26 cellular contexts compared by ENCODE assay signal in the genomic region with DNA sequence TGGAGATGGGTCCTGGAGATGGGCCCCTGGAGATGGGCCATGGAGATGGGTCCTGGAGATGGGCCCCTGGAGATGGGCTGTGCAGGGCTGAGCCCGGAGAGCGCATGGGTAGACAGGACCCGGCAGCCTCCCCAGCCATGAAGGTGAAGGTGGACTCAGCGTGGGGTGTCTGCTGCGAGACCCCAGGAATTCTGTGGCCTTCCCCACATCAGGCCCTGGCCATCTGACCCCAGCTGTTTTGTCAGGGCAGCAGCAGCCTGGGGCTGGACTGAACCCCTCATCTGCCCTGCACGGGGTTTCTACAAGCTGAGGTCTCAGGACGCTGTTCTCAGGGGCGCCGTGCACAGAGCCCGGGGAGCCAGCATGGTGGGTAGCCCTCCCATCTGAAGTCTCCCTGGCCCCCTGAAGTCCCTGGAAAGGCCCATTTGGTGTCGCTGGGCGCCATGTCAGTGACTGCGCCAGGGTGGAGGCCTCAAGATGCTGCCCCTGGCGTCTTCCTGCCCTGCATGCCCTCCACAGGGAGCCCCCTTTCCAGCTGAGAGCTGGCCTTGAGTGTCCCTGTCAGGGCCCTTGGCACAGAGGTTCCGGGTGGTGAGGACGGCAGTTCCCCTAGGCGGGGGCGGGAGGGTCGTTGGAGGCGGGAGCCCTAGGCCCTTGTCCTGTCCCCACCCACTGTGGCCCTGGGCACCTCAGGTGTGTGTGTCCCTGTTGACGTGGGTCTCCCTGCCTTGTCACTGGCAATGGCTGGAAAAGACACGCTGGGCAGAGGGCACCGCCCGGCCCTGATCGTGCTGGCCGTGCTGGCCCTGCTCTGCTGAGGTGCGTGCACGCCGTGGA. TPM values are rescaled to one million over a fixed set of nuclear protein-coding genes. Genes with fewer than 3 reads are reported as not detected.
"Had no signal": no experiment of that assay in that cellular context is flagged by ENCODE, and none has a peak within 500 bp of the region (broad histone marks: within the 10 kb centered on the region; RNA-seq: fewer than 3 reads in every experiment).

No MANE protein-coding gene starts in this region.

- ATAC-seq: activated CD8-positive, alpha-beta T cell treated with anti-CD3 and anti-CD28 coated beads for 36 hours; activated naive CD8-positive, alpha-beta T cell treated with anti-CD3 and anti-CD28 coated beads, Interleukin-2, amount 50 U/mL, for 24 hours; effector memory CD8-positive, alpha-beta T cell; gastrocnemius medialis; left lobe of liver; lower lobe of right lung; naive thymus-derived CD8-positive, alpha-beta T cell; stimulated activated naive B cell treated with anti-CD40 and anti-IgM and Interleukin-4, amounts not matched to agents 10 μg/mL and 1 μg/mL and 100 μg/mL, for 72 hours had no signal

- H3K9me3 ChIP-seq: gastrocnemius medialis, lower lobe of right lung, sigmoid colon, stomach, suprapubic skin, transverse colon had no signal

- DNase-seq: activated B cell treated with CpG ODN at 0.5 μM for 24 hours; activated CD4-positive, alpha-beta T cell treated with anti-CD3 and anti-CD28 coated beads, Interleukin-2, amount 50 U/mL, for 1 hour; activated CD8-positive, alpha-beta T cell treated with anti-CD3 and anti-CD28 coated beads for 36 hours; activated naive CD8-positive, alpha-beta T cell treated with anti-CD3 and anti-CD28 coated beads, Interleukin-2, amount 50 U/mL, for 24 hours; activated T-cell treated with anti-CD3 and anti-CD28 coated beads, Interleukin-2, amount 50 U/mL, for 48 hours; cerebellar nuclear complex; effector memory CD8-positive, alpha-beta T cell; erythroblast; gastrocnemius medialis; hippocampal formation; lower lobe of right lung; mesenchymal stem cell; naive thymus-derived CD8-positive, alpha-beta T cell; sigmoid colon; stimulated activated CD4-positive, alpha-beta T cell treated with anti-CD3 and anti-CD28 coated beads, Interleukin-1b, Interleukin-23, amount 100 ng/mL, for 48 hours; stimulated activated CD4-positive, alpha-beta T cell treated with anti-CD3 and anti-CD28 coated beads, Interleukin-4, amount 100 ng/mL, for 4 hours; stimulated activated CD8-positive, alpha-beta memory T cell treated with anti-CD3 and anti-CD28 coated beads, Interleukin-4, amount 100 ng/mL, for 48 hours; stimulated activated naive B cell treated with anti-CD40 and anti-IgM and Interleukin-4, amounts not matched to agents 10 μg/mL and 1 μg/mL and 100 μg/mL, for 72 hours; stomach; transverse colon had no signal

- H3K4me3 ChIP-seq: coronary artery, gastrocnemius medialis, lower lobe of right lung, neural progenitor cell, sigmoid colon, smooth muscle cell, stomach, suprapubic skin, transverse colon had no signal

- H3K4me1 ChIP-seq: gastrocnemius medialis, lower lobe of right lung had no signal

- H3K27ac ChIP-seq: coronary artery, gastrocnemius medialis, lower lobe of right lung, neural progenitor cell, stomach, suprapubic skin, transverse colon had no signal

- H2AFZ ChIP-seq: neural progenitor cell had no signal

- H3K4me2 ChIP-seq: neural progenitor cell, smooth muscle cell had no signal

- H3K9ac ChIP-seq: neural progenitor cell had no signal

- H3K36me3 ChIP-seq: gastrocnemius medialis, lower lobe of right lung, neural progenitor cell, sigmoid colon, stomach, suprapubic skin, transverse colon had no signal

RNA-seq across cellular contexts. Expression of a gene that starts 5.4 kb away (rescaled TPM):
- total RNA-seq: bronchial epithelial cell had no signal
- polyA plus RNA-seq: naive thymus-derived CD8-positive, alpha-beta T cell had no signal
